2 cellular contexts compared by ENCODE assay signal in the genomic region with DNA sequence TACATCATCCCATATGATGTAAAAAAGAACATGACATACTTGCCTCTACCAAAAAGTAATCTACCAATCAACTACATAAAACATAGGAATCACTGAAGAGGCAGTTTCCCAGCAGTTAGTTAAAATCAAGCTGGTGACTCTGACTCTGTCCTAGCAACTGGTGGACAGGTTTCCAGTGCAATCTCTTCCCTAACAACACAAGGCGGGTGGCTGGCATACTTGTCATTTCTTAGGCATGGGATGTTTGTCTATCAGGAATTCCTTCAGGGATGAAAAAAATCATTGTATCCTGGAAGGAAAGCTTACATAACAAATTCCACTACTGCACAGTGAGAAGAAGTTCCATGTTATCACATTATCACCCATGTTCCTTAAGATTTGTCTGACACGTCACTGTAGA.
A peak's percentile ranks its signal among the peaks of the same experiment; 100 is the strongest.
TF ChIP-seq lines count a peak whose summit lies in the region.

No MANE protein-coding gene starts in this region.

TF ChIP-seq in IMR-90, 13 proteins besides CTCF, POLR2A, EP300 and RAD21:
- TF ChIP-seq CEBPB (IDR thresholded peaks at IDR 0.05; ENCODE audit: low read depth, low read length) (0 out of 2 replicates have a peak, but pooled peaks have one; percentile 2), MAFK (IDR thresholded peaks at IDR 0.05; ENCODE audit: low read depth, low read length) (no peak)

TF ChIP-seq in HepG2, 621 proteins besides CTCF, POLR2A, EP300 and RAD21:
- TF ChIP-seq MLX (CRISPR knock-in tag; IDR thresholded peaks at IDR 0.05), result no peak
- no peak for TF ChIP-seq ZBTB3 (CRISPR knock-in tag; IDR thresholded peaks at IDR 0.05; ENCODE audit: borderline replicate concordance, low read depth)
- TF ChIP-seq ELF1 (CRISPR knock-in tag; IDR thresholded peaks at IDR 0.05), result no peak
- TF ChIP-seq, protein P1, sequence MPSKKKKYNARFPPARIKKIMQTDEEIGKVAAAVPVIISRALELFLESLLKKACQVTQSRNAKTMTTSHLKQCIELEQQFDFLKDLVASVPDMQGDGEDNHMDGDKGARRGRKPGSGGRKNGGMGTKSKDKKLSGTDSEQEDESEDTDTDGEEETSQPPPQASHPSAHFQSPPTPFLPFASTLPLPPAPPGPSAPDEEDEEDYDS (CRISPR knock-in tag; IDR thresholded peaks at IDR 0.05), result no peak
- TF ChIP-seq, protein P2, sequence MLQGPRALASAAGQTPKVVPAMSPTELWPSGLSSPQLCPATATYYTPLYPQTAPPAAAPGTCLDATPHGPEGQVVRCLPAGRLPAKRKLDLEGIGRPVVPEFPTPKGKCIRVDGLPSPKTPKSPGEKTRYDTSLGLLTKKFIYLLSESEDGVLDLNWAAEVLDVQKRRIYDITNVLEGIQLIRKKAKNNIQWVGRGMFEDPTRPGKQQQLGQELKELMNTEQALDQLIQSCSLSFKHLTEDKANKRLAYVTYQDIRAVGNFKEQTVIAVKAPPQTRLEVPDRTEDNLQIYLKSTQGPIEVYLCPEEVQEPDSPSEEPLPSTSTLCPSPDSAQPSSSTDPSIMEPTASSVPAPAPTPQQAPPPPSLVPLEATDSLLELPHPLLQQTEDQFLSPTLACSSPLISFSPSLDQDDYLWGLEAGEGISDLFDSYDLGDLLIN (CRISPR knock-in tag; IDR thresholded peaks at IDR 0.05; ENCODE audit: borderline replicate concordance), result no peak
- TF ChIP-seq SRSF1 (optimal IDR thresholded peaks at IDR 0.05; ENCODE audit: low read depth, low read length), result no peak
- TF ChIP-seq ZNF142 (CRISPR knock-in tag; IDR thresholded peaks at IDR 0.05), result no peak
- TF ChIP-seq, protein P3, sequence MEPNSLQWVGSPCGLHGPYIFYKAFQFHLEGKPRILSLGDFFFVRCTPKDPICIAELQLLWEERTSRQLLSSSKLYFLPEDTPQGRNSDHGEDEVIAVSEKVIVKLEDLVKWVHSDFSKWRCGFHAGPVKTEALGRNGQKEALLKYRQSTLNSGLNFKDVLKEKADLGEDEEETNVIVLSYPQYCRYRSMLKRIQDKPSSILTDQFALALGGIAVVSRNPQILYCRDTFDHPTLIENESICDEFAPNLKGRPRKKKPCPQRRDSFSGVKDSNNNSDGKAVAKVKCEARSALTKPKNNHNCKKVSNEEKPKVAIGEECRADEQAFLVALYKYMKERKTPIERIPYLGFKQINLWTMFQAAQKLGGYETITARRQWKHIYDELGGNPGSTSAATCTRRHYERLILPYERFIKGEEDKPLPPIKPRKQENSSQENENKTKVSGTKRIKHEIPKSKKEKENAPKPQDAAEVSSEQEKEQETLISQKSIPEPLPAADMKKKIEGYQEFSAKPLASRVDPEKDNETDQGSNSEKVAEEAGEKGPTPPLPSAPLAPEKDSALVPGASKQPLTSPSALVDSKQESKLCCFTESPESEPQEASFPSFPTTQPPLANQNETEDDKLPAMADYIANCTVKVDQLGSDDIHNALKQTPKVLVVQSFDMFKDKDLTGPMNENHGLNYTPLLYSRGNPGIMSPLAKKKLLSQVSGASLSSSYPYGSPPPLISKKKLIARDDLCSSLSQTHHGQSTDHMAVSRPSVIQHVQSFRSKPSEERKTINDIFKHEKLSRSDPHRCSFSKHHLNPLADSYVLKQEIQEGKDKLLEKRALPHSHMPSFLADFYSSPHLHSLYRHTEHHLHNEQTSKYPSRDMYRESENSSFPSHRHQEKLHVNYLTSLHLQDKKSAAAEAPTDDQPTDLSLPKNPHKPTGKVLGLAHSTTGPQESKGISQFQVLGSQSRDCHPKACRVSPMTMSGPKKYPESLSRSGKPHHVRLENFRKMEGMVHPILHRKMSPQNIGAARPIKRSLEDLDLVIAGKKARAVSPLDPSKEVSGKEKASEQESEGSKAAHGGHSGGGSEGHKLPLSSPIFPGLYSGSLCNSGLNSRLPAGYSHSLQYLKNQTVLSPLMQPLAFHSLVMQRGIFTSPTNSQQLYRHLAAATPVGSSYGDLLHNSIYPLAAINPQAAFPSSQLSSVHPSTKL (CRISPR knock-in tag; IDR thresholded peaks at IDR 0.05), result no peak
